In genomic region chr21:34845521-34846213, GRCh38 we compare ENCODE assay signal across 9 cellular contexts.
DNase-seq lines count a peak whose midpoint lies in the region; ATAC-seq lines count a peak whose summit lies in the region.
"Had no signal": no experiment of that assay in that cellular context is flagged by ENCODE, and none has a peak within 500 bp of the region (broad histone marks: within the 10 kb centered on the region; RNA-seq: fewer than 3 reads in every experiment).

No MANE protein-coding gene starts in this region.

- peak overlapping the region; percentile 23 for H3K4me3 ChIP-seq in adipocyte (ENCODE audit: low read length)

- ATAC-seq in HG02759 (IDR thresholded peaks at IDR 0.05; ENCODE audit: unreplicated experiment): peak; percentile 90
- ATAC-seq in left colon: peak; percentile 87

- peaks cover 73% of the 10 kb centered on the region for H3K4me1 ChIP-seq in adipocyte (ENCODE audit: control insufficient read depth, insufficient read depth, low read length)

- peak overlapping the region; percentile 76 for H3K9ac ChIP-seq in adipocyte (ENCODE audit: low read length)

- intact Hi-C loops in left colon (cut with DNase I, micrococcal nuclease): no loop called here

- H3K36me3 ChIP-seq in adipocyte (ENCODE audit: control insufficient read depth, insufficient read depth, low read length, severe bottlenecking): peaks cover 95% of the 10 kb centered on the region

- no peaks in the 10 kb centered on the region for H3K9me3 ChIP-seq in adipocyte (ENCODE audit: control insufficient read depth, low read length)

- peak; percentile 42 for DNase-seq in activated CD4-positive, alpha-beta T cell treated with anti-CD3 and anti-CD28 coated beads for 48 hours
- no peak for DNase-seq in activated CD4-positive, alpha-beta T cell treated with anti-CD3 and anti-CD28 coated beads for 4 hours
- DNase-seq in NCI-H2196 treated with DMSO at 0.1 percent for 48 hours (lab: John Stamatoyannopoulos, UW; ENCODE audit: unreplicated experiment): peak; percentile 89
- DNase-seq in adipocyte (ENCODE audit: low read depth): peak; percentile 87
- DNase-seq in left colon: peak; percentile 36 to 48
- peak; percentile 67 for DNase-seq in ureter (ENCODE audit: low spot score)
- no peak for DNase-seq in iPS-NIHi11 (ENCODE audit: low spot score)
- DNase-seq: DND-41 had no signal

- no peaks in the 10 kb centered on the region for H3K27me3 ChIP-seq in adipocyte (replicated peaks; ENCODE audit: control insufficient read depth, insufficient read depth, low read length)

Comparison
In these comparisons a context has a peak if more than half of its experiments do, and no peak if none do; other contexts are left out.
1. DNase-seq: peak in activated CD4-positive, alpha-beta T cell treated with anti-CD3 and anti-CD28 coated beads for 48 hours (single experiment), NCI-H2196 treated with DMSO at 0.1 percent for 48 hours (single experiment), adipocyte (single experiment), left colon (2 of 2) and ureter (single experiment); none in activated CD4-positive, alpha-beta T cell treated with anti-CD3 and anti-CD28 coated beads for 4 hours (0 of 2) and iPS-NIHi11 (single experiment).